9 cellular contexts compared by ENCODE assay signal in the genomic region with DNA sequence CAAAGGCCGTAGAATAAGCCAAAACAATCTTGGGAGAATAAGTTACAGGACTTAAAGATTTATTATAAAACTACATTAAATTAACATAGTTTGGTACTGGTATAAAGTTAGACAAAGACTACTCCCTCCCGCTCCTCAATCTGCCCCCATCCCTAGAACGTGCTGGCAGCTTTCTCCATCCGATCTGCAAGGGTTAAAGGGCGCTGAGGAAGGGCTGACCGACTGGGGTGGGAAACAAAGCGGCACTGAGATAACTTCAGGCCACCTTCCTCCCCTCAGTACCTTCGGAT. TPM values are rescaled to one million over a fixed set of nuclear protein-coding genes. Genes with fewer than 3 reads are reported as not detected.
A peak's percentile ranks its signal among the peaks of the same experiment; 100 is the strongest.
DNase-seq lines count a peak whose midpoint lies in the region; ATAC-seq, FAIRE-seq and TF ChIP-seq lines count a peak whose summit lies in the region.
"Had no signal": no experiment of that assay in that cellular context is flagged by ENCODE, and none has a peak within 500 bp of the region (broad histone marks: within the 10 kb centered on the region; RNA-seq: fewer than 3 reads in every experiment).

No MANE protein-coding gene starts in this region.

- H2AFZ ChIP-seq in astrocyte (ENCODE audit: low read depth, low read length) = peak overlapping the region; percentile 82

- H3K27ac ChIP-seq in astrocyte (ENCODE audit: low read depth, low read length) (peak overlapping the region; percentile 100), left lung (peak overlapping the region; percentile 97 to 98)

- ATAC-seq in activated CD4-positive, CD25-positive, alpha-beta regulatory T cell treated with anti-CD3 and anti-CD28 coated beads, Interleukin-2, amount 50 U/mL, for 24 hours = peak; percentile 0 to 2
- ATAC-seq in HG03196 (IDR thresholded peaks at IDR 0.05; ENCODE audit: unreplicated experiment) = peak; percentile 7
- peak; percentile 58 for ATAC-seq in left lung

- H3K9me3 Mint-ChIP-seq in astrocyte (ENCODE audit: unreplicated experiment) = no peaks in the 10 kb centered on the region
- H3K9me3 Mint-ChIP-seq: brain had no signal

- peaks cover 7% of the 10 kb centered on the region for H3K36me3 ChIP-seq in astrocyte (ENCODE audit: insufficient read depth, low read length)
- H3K36me3 ChIP-seq in left lung = peaks cover 0 to 13% of the 10 kb centered on the region in 2 donors

- H3K4me2 ChIP-seq in astrocyte (ENCODE audit: low read length) = peak overlapping the region; percentile 96

- FAIRE-seq in astrocyte (lab: Jason Lieb, UNC) = no peak

- TF ChIP-seq CTCF in astrocyte (IDR thresholded peaks at IDR 0.05; ENCODE audit: insufficient read depth, low read depth, low read length) = no peak
- TF ChIP-seq CTCF in left lung (IDR thresholded peaks at IDR 0.05) = no peak

- no peaks in the 10 kb centered on the region for H3K27me3 ChIP-seq in astrocyte (ENCODE audit: insufficient read depth, low read length)
- H3K27me3 ChIP-seq in left lung = no peaks in the 10 kb centered on the region

- H3K9me3 ChIP-seq in astrocyte (ENCODE audit: insufficient read depth, low read depth, low read length) (no peaks in the 10 kb centered on the region), left lung (no peaks in the 10 kb centered on the region)

- H3K4me3 ChIP-seq in astrocyte (ENCODE audit: insufficient read depth, low read depth, low read length) = peak overlapping the region; percentile 90
- peak overlapping the region; percentile 71 to 78 for H3K4me3 ChIP-seq in left lung

- intact Hi-C loops in left lung (cut with DNase I) = no loop called here

- peaks cover 6% of the 10 kb centered on the region for H3K36me3 Mint-ChIP-seq in astrocyte (ENCODE audit: low read depth, unreplicated experiment)

- H3K9ac ChIP-seq in astrocyte (ENCODE audit: low read length) = peak overlapping the region; percentile 96

- H4K20me1 ChIP-seq in astrocyte (ENCODE audit: insufficient read depth, low read length) = peaks cover 29% of the 10 kb centered on the region

- no peaks in the 10 kb centered on the region for H3K27me3 Mint-ChIP-seq in astrocyte (ENCODE audit: low read depth, unreplicated experiment)
- H3K27me3 Mint-ChIP-seq: brain had no signal

- peaks cover 69% of the 10 kb centered on the region for H3K79me2 ChIP-seq in astrocyte (ENCODE audit: insufficient read depth, low read length)

- H3K4me3 Mint-ChIP-seq in astrocyte (ENCODE audit: unreplicated experiment) = no peak overlapping the region
- H3K4me3 Mint-ChIP-seq: brain had no signal

- H3K4me1 Mint-ChIP-seq in astrocyte (ENCODE audit: low read depth, unreplicated experiment) = peaks cover 5% of the 10 kb centered on the region

- H3K4me1 ChIP-seq in astrocyte (ENCODE audit: insufficient read depth, low read length) (peaks cover 17% of the 10 kb centered on the region), left lung (peaks cover 11 to 38% of the 10 kb centered on the region in 2 donors)

- no peak overlapping the region for H3K27ac Mint-ChIP-seq in astrocyte (ENCODE audit: unreplicated experiment)
- H3K27ac Mint-ChIP-seq: brain had no signal

- no peak for DNase-seq in activated CD4-positive, CD25-positive, alpha-beta regulatory T cell treated with anti-CD3 and anti-CD28 coated beads, Interleukin-2, amount 50 U/mL, for 72 hours
- DNase-seq in astrocyte (ENCODE audit: low read depth) = no peak
- no peak for DNase-seq in left lung
- DNase-seq in activated CD8-positive, alpha-beta memory T cell treated with anti-CD3 and anti-CD28 coated beads, Interleukin-2, amount 50 U/mL, for 4 hours = no peak
- DNase-seq in medulla oblongata (ENCODE audit: extremely low spot score) = no peak
- no peak for DNase-seq in NCI-H146 treated with DMSO at 0.1 percent for 48 hours (lab: John Stamatoyannopoulos, UW; ENCODE audit: unreplicated experiment)

RNA-seq across cellular contexts. Expression of a gene that starts 0.8 kb away (rescaled TPM):
- total RNA-seq in astrocyte = 79.3 and 87.3 TPM in 2 replicates
- total RNA-seq in left lung = 10 to 100 TPM; 43.5 to 46.7 TPM

RNA-seq across cellular contexts. Expression of a gene that starts 9.6 kb away (rescaled TPM):
- total RNA-seq in astrocyte = 6.4 and 6.7 TPM in 2 replicates
- total RNA-seq in left lung = 1 to 10 TPM; 4.4 to 5.1 TPM

Comparison
In these comparisons a context has a peak if more than half of its experiments do, and no peak if none do; other contexts are left out.
1. ATAC-seq: peak in every context shown above with its lines; median percentile 58 in left lung; 7 in HG03196; 1 in activated CD4-positive, CD25-positive, alpha-beta regulatory T cell treated with anti-CD3 and anti-CD28 coated beads, Interleukin-2, amount 50 U/mL, for 24 hours.